ENCODE assay signal across 8 cellular contexts in genomic region chr12:31074333-31074874, GRCh38. TPM values are rescaled to one million over a fixed set of nuclear protein-coding genes. Genes with fewer than 3 reads are reported as not detected.
DNase-seq lines count a peak whose midpoint lies in the region; ATAC-seq and TF ChIP-seq lines count a peak whose summit lies in the region.
"Not testable (repeated sequence)": the region's sequence is repeated elsewhere in the genome, so short reads cannot be mapped to it uniquely, and the experiment has no call there.

No MANE protein-coding gene starts in this region.

- not testable (repeated sequence) for H3K9me3 Mint-ChIP-seq in dendritic cell treated with granulocyte-macrophage colony-stimulating factor and Interleukin-4, amounts not matched to agents 40 ng/mL and 50 ng/mL, for 4 days

- H3K27me3 ChIP-seq in skeletal muscle satellite cell (ENCODE audit: control insufficient read depth, insufficient read depth, low read length): not testable (repeated sequence)

- TF ChIP-seq CTCF in C4-2B (conservative IDR thresholded peaks at IDR 0.05): not testable (repeated sequence)

- H3K9me3 ChIP-seq in skeletal muscle satellite cell (replicated peaks; ENCODE audit: low read length): not testable (repeated sequence)

- H3K9ac ChIP-seq in skeletal muscle satellite cell (ENCODE audit: low read depth, low read length): peak overlapping the region; percentile 86

- H3K4me2 ChIP-seq in skeletal muscle satellite cell (ENCODE audit: low read length): peak overlapping the region; percentile 99

- ATAC-seq in GM19397 (IDR thresholded peaks at IDR 0.05; ENCODE audit: unreplicated experiment): peak; percentile 25
- ATAC-seq in HG03045 (IDR thresholded peaks at IDR 0.05; ENCODE audit: unreplicated experiment): peak; percentile 39
- ATAC-seq in activated CD4-positive, CD25-positive, alpha-beta regulatory T cell treated with anti-CD3 and anti-CD28 coated beads, Interleukin-2, amount 50 U/mL, for 24 hours: peak; percentile 30 to 41
- peak; percentile 58 for ATAC-seq in left colon

- peak overlapping the region; percentile 94 for H3K27ac Mint-ChIP-seq in dendritic cell treated with granulocyte-macrophage colony-stimulating factor and Interleukin-4, amounts not matched to agents 40 ng/mL and 50 ng/mL, for 4 days

- peak overlapping the region; percentile 90 for H3K4me3 Mint-ChIP-seq in dendritic cell treated with granulocyte-macrophage colony-stimulating factor and Interleukin-4, amounts not matched to agents 40 ng/mL and 50 ng/mL, for 4 days

- peak overlapping the region; percentile 84 for H3K27ac ChIP-seq in C4-2B

- H3K36me3 Mint-ChIP-seq in dendritic cell treated with granulocyte-macrophage colony-stimulating factor and Interleukin-4, amounts not matched to agents 40 ng/mL and 50 ng/mL, for 4 days (ENCODE audit: low read depth): peaks cover 30% of the 10 kb centered on the region

- DNase-seq in NCI-H2029 (lab: John Stamatoyannopoulos, UW) (peak; percentile 4), left colon (peak in 1 of 2 donors; percentile 28)

- intact Hi-C loops in dendritic cell treated with granulocyte-macrophage colony-stimulating factor and Interleukin-4, amounts not matched to agents 40 ng/mL and 50 ng/mL, for 4 days (cut with micrococcal nuclease); left colon (cut with DNase I, micrococcal nuclease): not testable (repeated sequence)

- H3K4me1 Mint-ChIP-seq in dendritic cell treated with granulocyte-macrophage colony-stimulating factor and Interleukin-4, amounts not matched to agents 40 ng/mL and 50 ng/mL, for 4 days (ENCODE audit: low read depth): peaks cover 28% of the 10 kb centered on the region

- not testable (repeated sequence) for H3K36me3 ChIP-seq in skeletal muscle satellite cell (ENCODE audit: insufficient read depth, low read length)

- peaks cover 16% of the 10 kb centered on the region for H3K4me1 ChIP-seq in skeletal muscle satellite cell (ENCODE audit: control insufficient read depth, insufficient read depth, low read length)

- peak overlapping the region; percentile 91 for H3K4me3 ChIP-seq in skeletal muscle satellite cell (ENCODE audit: low read length)

- H3K27me3 Mint-ChIP-seq in dendritic cell treated with granulocyte-macrophage colony-stimulating factor and Interleukin-4, amounts not matched to agents 40 ng/mL and 50 ng/mL, for 4 days: not testable (repeated sequence)

RNA-seq across cellular contexts. Expression of gene DDX11, which starts 0.7 kb away (rescaled TPM):
- 10 to 100 TPM; 15.5 to 51.4 TPM for total RNA-seq in left colon
- total RNA-seq in skeletal muscle satellite cell (2012; rRNA removed): 22.1 TPM in 2 replicates
